21 cellular contexts compared by ENCODE assay signal in genomic region chr9:79988126-79988525, GRCh38.
"Had no signal": no experiment of that assay in that cellular context is flagged by ENCODE, and none has a peak within 500 bp of the region (broad histone marks: within the 10 kb centered on the region; RNA-seq: fewer than 3 reads in every experiment).

No MANE protein-coding gene starts in this region.

- H3K36me3 Mint-ChIP-seq: mesothelial cell of epicardium; natural killer cell; stimulated activated memory B cell treated with anti-CD40 and anti-IgM and Interleukin-4, amounts not matched to agents 10 μg/mL and 1 μg/mL and 100 μg/mL, for 72 hours had no signal

- H3K4me1 ChIP-seq: right lobe of liver, upper lobe of left lung, uterus had no signal

- H3K27ac Mint-ChIP-seq: endodermal cell; mesothelial cell of epicardium; natural killer cell; neural progenitor cell; progenitor cell of endocrine pancreas; stimulated activated memory B cell treated with anti-CD40 and anti-IgM and Interleukin-4, amounts not matched to agents 10 μg/mL and 1 μg/mL and 100 μg/mL, for 72 hours; stimulated activated naive CD8-positive, alpha-beta T cell treated with anti-CD3 and anti-CD28 coated beads, Interleukin-15, Interleukin-2, amounts not matched to agents 100 ng/mL and 50 ng/mL, for 24 hours had no signal

- H3K4me3 ChIP-seq: coronary artery, hepatocyte, neural progenitor cell, pancreas, right lobe of liver, tibial artery, upper lobe of left lung, uterus had no signal

- H3K79me2 ChIP-seq: hepatocyte had no signal

- H2AFZ ChIP-seq: hepatocyte, neural progenitor cell had no signal

- H3K4me3 Mint-ChIP-seq: endodermal cell; mesothelial cell of epicardium; natural killer cell; neural progenitor cell; stimulated activated memory B cell treated with anti-CD40 and anti-IgM and Interleukin-4, amounts not matched to agents 10 μg/mL and 1 μg/mL and 100 μg/mL, for 72 hours; stimulated activated naive CD8-positive, alpha-beta T cell treated with anti-CD3 and anti-CD28 coated beads, Interleukin-15, Interleukin-2, amounts not matched to agents 100 ng/mL and 50 ng/mL, for 24 hours had no signal

- H3K4me1 Mint-ChIP-seq: natural killer cell; stimulated activated memory B cell treated with anti-CD40 and anti-IgM and Interleukin-4, amounts not matched to agents 10 μg/mL and 1 μg/mL and 100 μg/mL, for 72 hours had no signal

- H3K27ac ChIP-seq: coronary artery, hepatocyte, neural progenitor cell, pancreas, right lobe of liver, tibial artery, upper lobe of left lung, uterus had no signal

- H3K36me3 ChIP-seq: neural progenitor cell, pancreas, right lobe of liver, tibial artery, upper lobe of left lung, uterus had no signal

- ATAC-seq: natural killer cell; pancreas; right lobe of liver; stimulated activated memory B cell treated with anti-CD40 and anti-IgM and Interleukin-4, amounts not matched to agents 10 μg/mL and 1 μg/mL and 100 μg/mL, for 72 hours had no signal

- H3K9me3 ChIP-seq: pancreas, right lobe of liver, tibial artery, upper lobe of left lung, uterus had no signal

- H3K27me3 Mint-ChIP-seq: progenitor cell of endocrine pancreas; stimulated activated memory B cell treated with anti-CD40 and anti-IgM and Interleukin-4, amounts not matched to agents 10 μg/mL and 1 μg/mL and 100 μg/mL, for 72 hours; stimulated activated naive CD8-positive, alpha-beta T cell treated with anti-CD3 and anti-CD28 coated beads, Interleukin-15, Interleukin-2, amounts not matched to agents 100 ng/mL and 50 ng/mL, for 24 hours had no signal

- DNase-seq: effector CD4-positive, alpha-beta T cell; endodermal cell; foreskin melanocyte; head of caudate nucleus; kidney; mammary epithelial cell; natural killer cell; nucleus accumbens; pancreas; right lobe of liver; stimulated activated CD4-positive, alpha-beta T cell treated with anti-CD3 and anti-CD28 coated beads, Interleukin-4, amount 100 ng/mL, for 24 hours; tibial artery; upper lobe of left lung; uterus had no signal

- H3K4me2 ChIP-seq: hepatocyte, neural progenitor cell had no signal

- H3K27me3 ChIP-seq: hepatocyte, neural progenitor cell, pancreas, right lobe of liver, tibial artery, upper lobe of left lung, uterus had no signal

- H3K9me3 Mint-ChIP-seq: endodermal cell; mesothelial cell of epicardium; natural killer cell; stimulated activated memory B cell treated with anti-CD40 and anti-IgM and Interleukin-4, amounts not matched to agents 10 μg/mL and 1 μg/mL and 100 μg/mL, for 72 hours; stimulated activated naive CD8-positive, alpha-beta T cell treated with anti-CD3 and anti-CD28 coated beads, Interleukin-15, Interleukin-2, amounts not matched to agents 100 ng/mL and 50 ng/mL, for 24 hours had no signal
